Comparison of ENCODE assay signal across 8 cellular contexts in genomic region chr22:39349506-39349966, GRCh38. TPM values are rescaled to one million over a fixed set of nuclear protein-coding genes. Genes with fewer than 3 reads are reported as not detected.
DNase-seq lines count a peak whose midpoint lies in the region; ATAC-seq lines count a peak whose summit lies in the region.

No MANE protein-coding gene starts in this region.

- no peaks in the 10 kb centered on the region for H3K9me3 ChIP-seq in skeletal muscle tissue (ENCODE audit: control insufficient read depth in 3 of 3, low read length in 3 of 3)

- no peaks in the 10 kb centered on the region for H3K36me3 ChIP-seq in skeletal muscle tissue (ENCODE audit: control insufficient read depth in 3 of 3, insufficient read depth in 3 of 3, low read length in 3 of 3)

- H3K4me1 ChIP-seq in skeletal muscle tissue (ENCODE audit: control insufficient read depth in 3 of 3, insufficient read depth in 3 of 3, low read length in 3 of 3): peaks cover 7 to 13% (median 12%) of the 10 kb centered on the region in 3 donors

- DNase-seq in Right ventricle myocardium inferior (ENCODE audit: missing footprints) (no peak), cardiac septum (ENCODE audit: low spot score) (no peak), NCI-H2171 treated with DMSO at 0.1 percent for 48 hours (lab: John Stamatoyannopoulos, UW) (peak; percentile 58), astrocyte of the hippocampus (ENCODE audit: low read depth, low spot score) (peak; percentile 78), cortex of kidney (lab: John Stamatoyannopoulos, UW) (no peak)

- H3K4me3 ChIP-seq in iPS-11a (ENCODE audit: low read depth, low read length) (peak overlapping the region; percentile 58), skeletal muscle tissue (ENCODE audit: low read length in 3 of 3) (peak overlapping the region; percentile 75 to 87 (median 83))

- peak; percentile 74 for ATAC-seq in Right ventricle myocardium inferior
- no peak for ATAC-seq in HG03521 (IDR thresholded peaks at IDR 0.05; ENCODE audit: unreplicated experiment)

- no peaks in the 10 kb centered on the region for H3K27me3 ChIP-seq in skeletal muscle tissue (ENCODE audit: control insufficient read depth in 3 of 3, insufficient read depth in 3 of 3, low read length in 3 of 3)

- peak overlapping the region; percentile 65 to 85 (median 67) for H3K9ac ChIP-seq in skeletal muscle tissue (ENCODE audit: low read depth in 1 of 3, low read length in 3 of 3)

- intact Hi-C loops in Right ventricle myocardium inferior (cut with DNase I): loop anchor here (10.0 kb wide), 1 partner anchor 65 kb away; no protein-coding TSS in a partner anchor
- intact Hi-C loops in cardiac septum (cut with DNase I): no loop called here

- H3K27ac ChIP-seq in skeletal muscle tissue (ENCODE audit: low read depth, low read length): no peak overlapping the region

RNA-seq across cellular contexts. Expression of gene SYNGR1, which starts 0.3 kb away (rescaled TPM):
- total RNA-seq in Right ventricle myocardium inferior (40.5 TPM), cardiac septum (41.1 TPM), skeletal muscle tissue (5.7 TPM)

RNA-seq across cellular contexts. Expression of gene RPL3, which starts 30.1 kb away (rescaled TPM):
- total RNA-seq in Right ventricle myocardium inferior: 355 TPM
- total RNA-seq in cardiac septum: 317 TPM
- 2,602 TPM for total RNA-seq in skeletal muscle tissue

RNA-seq across cellular contexts. Expression of gene TAB1, which starts 50.0 kb away (rescaled TPM):
- 17.3 TPM for total RNA-seq in Right ventricle myocardium inferior
- 20.6 TPM for total RNA-seq in cardiac septum
- total RNA-seq in skeletal muscle tissue: 12.0 TPM

Comparison
In these comparisons a context has a peak if more than half of its experiments do, and no peak if none do; other contexts are left out.
1. DNase-seq: peak in NCI-H2171 treated with DMSO at 0.1 percent for 48 hours (single experiment) and astrocyte of the hippocampus (single experiment); none in Right ventricle myocardium inferior (single experiment), cardiac septum (single experiment) and cortex of kidney (single experiment).